ENCODE assay signal across 8 cellular contexts in genomic region chr16:23060458-23061320, GRCh38.
DNase-seq lines count a peak whose midpoint lies in the region; ATAC-seq, FAIRE-seq and TF ChIP-seq lines count a peak whose summit lies in the region.

No MANE protein-coding gene starts in this region.

- ATAC-seq in activated CD4-positive, alpha-beta T cell treated with anti-CD3 and anti-CD28 coated beads for 36 hours = peak; percentile 73
- ATAC-seq in HepG2 (peak; percentile 93), GM18858 (IDR thresholded peaks at IDR 0.05; ENCODE audit: unreplicated experiment) (no peak)

- no peak for TF ChIP-seq EP300 in HepG2 (IDR thresholded peaks at IDR 0.05; ENCODE audit: low read depth in 2 of 2, low read length in 2 of 2)
- no peak for TF ChIP-seq EP300 in HepG2 (CRISPR knock-in tag; IDR thresholded peaks at IDR 0.05; ENCODE audit: borderline replicate concordance)

- H3K4me3 ChIP-seq in HepG2 (replicated peaks in 1 of 3; ENCODE audit: insufficient read depth in 1 of 3, low read depth in 2 of 3, low read length in 3 of 3) = no peak overlapping the region

- 17% methylated on average over 9 of the region's 9 CpGs for WGBS in HepG2 (ENCODE audit: low lambda C conversion rate)

- H3K36me3 ChIP-seq in HepG2 (replicated peaks in 1 of 2; ENCODE audit: control insufficient read depth in 1 of 2, insufficient read depth in 2 of 2, low read length in 2 of 2) = no peaks in the 10 kb centered on the region

- peaks cover 4% of the 10 kb centered on the region; the same call in 1 of the 2 replicates for H4K20me1 ChIP-seq in HepG2 (ENCODE audit: insufficient read depth, low read length)

- no peaks in the 10 kb centered on the region for H3K9me3 Mint-ChIP-seq in activated CD4-positive, alpha-beta T cell treated with anti-CD3 and anti-CD28 coated beads for 36 hours (ENCODE audit: low read depth)

- H3K9ac ChIP-seq in HepG2 (ENCODE audit: insufficient read depth, low read depth, low read length) = no peak overlapping the region

- TF ChIP-seq POLR2A in H54 (IDR thresholded peaks at IDR 0.05; ENCODE audit: low read depth, low read length) (no peak), HepG2 (IDR thresholded peaks at IDR 0.05; ENCODE audit: insufficient read depth in 1 of 2, low read depth in 2 of 2, low read length in 2 of 2) (no peak)

- POLR2A ChIA-PET in activated CD4-positive, alpha-beta T cell treated with anti-CD3 and anti-CD28 coated beads for 36 hours (lab: Charles Lee) = no interaction called here
- POLR2A ChIA-PET in HepG2 (lab: Yijun Ruan, JAX) = no interaction called here

- no peaks in the 10 kb centered on the region for H3K36me3 Mint-ChIP-seq in activated CD4-positive, alpha-beta T cell treated with anti-CD3 and anti-CD28 coated beads for 36 hours (ENCODE audit: low read depth)

- H3K27ac Mint-ChIP-seq in activated CD4-positive, alpha-beta T cell treated with anti-CD3 and anti-CD28 coated beads for 36 hours = no peak overlapping the region

- H3K27ac ChIP-seq in cingulate gyrus (ENCODE audit: low read depth, low read length) (peak overlapping the region; percentile 30), HepG2 (ENCODE audit: extremely low read length, insufficient read depth, low read length) (no peak overlapping the region)

- H3K4me1 Mint-ChIP-seq in activated CD4-positive, alpha-beta T cell treated with anti-CD3 and anti-CD28 coated beads for 36 hours = peaks cover 4% of the 10 kb centered on the region

- no peaks in the 10 kb centered on the region for H3K79me2 ChIP-seq in HepG2 (ENCODE audit: insufficient read depth, low read length)

- peak; percentile 51 to 61 for DNase-seq in AML-193 (lab: John Stamatoyannopoulos, UW)
- no peak for DNase-seq in H54 (ENCODE audit: insufficient read length, low spot score)
- peak; percentile 68 for DNase-seq in NCI-H460 (ENCODE audit: extremely low read depth, low read depth)
- DNase-seq in activated CD4-positive, alpha-beta T cell treated with anti-CD3 and anti-CD28 coated beads for 36 hours = peak; percentile 75
- peak; percentile 89 for DNase-seq in HepG2 (ENCODE audit: low spot score)
- peak; percentile 22 to 50 (median 39) for DNase-seq in stimulated activated CD4-positive, alpha-beta T cell treated with anti-CD3 and anti-CD28 coated beads, TNF-alpha, amount 100 ng/mL, for 24 hours (ENCODE audit: low read depth in 3 of 3)

- no TSS peak for BruUV-seq in HepG2 (replicated peaks; lab: Mats Ljungman, UMichigan)

- TF ChIP-seq RAD21 in HepG2 (CRISPR knock-in tag; IDR thresholded peaks at IDR 0.05) = peak; percentile 72

- H3K27me3 ChIP-seq in HepG2 (ENCODE audit: control insufficient read depth in 1 of 2, insufficient read depth in 2 of 2, low read length in 2 of 2) = no peaks in the 10 kb centered on the region

- no peak overlapping the region for H3K4me2 ChIP-seq in HepG2 (ENCODE audit: low read depth, low read length)

- H2AFZ ChIP-seq in HepG2 (ENCODE audit: low read length) = no peak overlapping the region

- no peak overlapping the region for H3K4me3 Mint-ChIP-seq in activated CD4-positive, alpha-beta T cell treated with anti-CD3 and anti-CD28 coated beads for 36 hours

- CTCF ChIA-PET in activated CD4-positive, alpha-beta T cell treated with anti-CD3 and anti-CD28 coated beads for 36 hours (lab: Charles Lee) = interaction anchor here (0.7 to 0.9 kb wide), 3 partner anchors 40 to 1367 kb away, joined by 3 read pairs; no protein-coding TSS in a partner anchor
- CTCF ChIA-PET in HepG2 (lab: Yijun Ruan, JAX; ENCODE audit: low intra/inter-chr PET ratio, low total read pairs) = interaction anchor here (0.6 to 2.5 kb wide), 2 partner anchors 162 to 248 kb away, joined by 3 to 22 read pairs; no protein-coding TSS in a partner anchor

- H3K9me3 ChIP-seq in HepG2 (ENCODE audit: low read length) = no peaks in the 10 kb centered on the region

- intact Hi-C loops in activated CD4-positive, alpha-beta T cell treated with anti-CD3 and anti-CD28 coated beads for 36 hours (cut with DNase I, micrococcal nuclease) = loop anchor here in 1 of 2 experiments (1.0 kb wide), 2 partner anchors 162 to 1506 kb away; no protein-coding TSS in a partner anchor
- intact Hi-C loops in HepG2 (cut with micrococcal nuclease; ENCODE audit: unreplicated experiment) = loop anchor here (1.0 kb wide), 1 partner anchor 161 kb away; no protein-coding TSS in a partner anchor

- TF ChIP-seq CTCF in HepG2 (CRISPR knock-in tag; IDR thresholded peaks at IDR 0.05) = peak; percentile 94

- peaks cover 20% of the 10 kb centered on the region for H3K27me3 Mint-ChIP-seq in activated CD4-positive, alpha-beta T cell treated with anti-CD3 and anti-CD28 coated beads for 36 hours

- in situ Hi-C loops in HepG2 (cut with HindIII; ENCODE audit: extremely low pct_ligation_motif_present, low pct_unique_long_range_greater_than_20kb) = loop anchor here (5.0 kb wide), 1 partner anchor 158 kb away; no protein-coding TSS in a partner anchor

- no peaks in the 10 kb centered on the region for H3K4me1 ChIP-seq in HepG2 (ENCODE audit: insufficient read depth, low read length)

- FAIRE-seq in H54 (lab: Jason Lieb, UNC) = peak; percentile 61
- FAIRE-seq in HepG2 (lab: Jason Lieb, UNC) = peak; percentile 95

TF ChIP-seq in HepG2, 621 proteins besides CTCF, POLR2A, EP300 and RAD21 (continues in another document):
- TF ChIP-seq UBTF (CRISPR knock-in tag; IDR thresholded peaks at IDR 0.05) (no peak), ZNF781 (CRISPR knock-in tag; IDR thresholded peaks at IDR 0.05; ENCODE audit: borderline replicate concordance, not compliant biosample characterization) (peak; percentile 47), FOXK2 (IDR thresholded peaks at IDR 0.05) (no peak), RBM22 (optimal IDR thresholded peaks at IDR 0.05; ENCODE audit: low read length) (peak; percentile 95), NR2C2 (CRISPR knock-in tag; IDR thresholded peaks at IDR 0.05; ENCODE audit: borderline replicate concordance) (no peak), NR2F6 (IDR thresholded peaks at IDR 0.05) (no peak), NR2F6 (CRISPR knock-in tag; IDR thresholded peaks at IDR 0.05) (no peak), PRDM15 (CRISPR knock-in tag; IDR thresholded peaks at IDR 0.05) (no peak), ZSCAN20 (CRISPR knock-in tag; IDR thresholded peaks at IDR 0.05; ENCODE audit: borderline replicate concordance) (no peak), ZFP36L2 (CRISPR knock-in tag; IDR thresholded peaks at IDR 0.05) (no peak), ZNF577 (CRISPR knock-in tag; IDR thresholded peaks at IDR 0.05; ENCODE audit: borderline replicate concordance, low read depth) (no peak)
- TF ChIP-seq, protein P1, sequence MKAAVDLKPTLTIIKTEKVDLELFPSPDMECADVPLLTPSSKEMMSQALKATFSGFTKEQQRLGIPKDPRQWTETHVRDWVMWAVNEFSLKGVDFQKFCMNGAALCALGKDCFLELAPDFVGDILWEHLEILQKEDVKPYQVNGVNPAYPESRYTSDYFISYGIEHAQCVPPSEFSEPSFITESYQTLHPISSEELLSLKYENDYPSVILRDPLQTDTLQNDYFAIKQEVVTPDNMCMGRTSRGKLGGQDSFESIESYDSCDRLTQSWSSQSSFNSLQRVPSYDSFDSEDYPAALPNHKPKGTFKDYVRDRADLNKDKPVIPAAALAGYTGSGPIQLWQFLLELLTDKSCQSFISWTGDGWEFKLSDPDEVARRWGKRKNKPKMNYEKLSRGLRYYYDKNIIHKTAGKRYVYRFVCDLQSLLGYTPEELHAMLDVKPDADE (CRISPR knock-in tag; IDR thresholded peaks at IDR 0.05) = no peak
